28 cellular contexts compared by ENCODE assay signal in genomic region chr1:240526321-240526720, GRCh38.
DNase-seq lines count a peak whose midpoint lies in the region; ATAC-seq and TF ChIP-seq lines count a peak whose summit lies in the region.
"Had no signal": no experiment of that assay in that cellular context is flagged by ENCODE, and none has a peak within 500 bp of the region (broad histone marks: within the 10 kb centered on the region; RNA-seq: fewer than 3 reads in every experiment).

No MANE protein-coding gene starts in this region.

- H2AK5ac ChIP-seq in H9 (ENCODE audit: insufficient read length, low read length) (no peak overlapping the region), neuronal stem cell (ENCODE audit: low read depth, low read length) (no peak overlapping the region)

- TF ChIP-seq CTCF in H9 (conservative IDR thresholded peaks at IDR 0.05) (no peak), breast epithelium (IDR thresholded peaks at IDR 0.05) (no peak)

- H2BK120ac ChIP-seq in H9 (ENCODE audit: low read depth, low read length, poor library complexity, severe bottlenecking) = no peak overlapping the region
- no peak overlapping the region for H2BK120ac ChIP-seq in neuronal stem cell (ENCODE audit: low read depth, low read length)

- WGBS in H9 (ENCODE audit: extremely low coverage, insufficient read length, low lambda C conversion rate) = no CpG with 5 or more reads among the region's 8 CpGs
- no CpG with 5 or more reads among the region's 8 CpGs for WGBS in neuronal stem cell (ENCODE audit: extremely low coverage in 2 of 2, insufficient read length in 2 of 2, insufficient replicate concordance in 1 of 2), 2 donors

- H3K23me2 ChIP-seq in H9 (ENCODE audit: insufficient read length, low read depth, low read length, poor library complexity, severe bottlenecking) = no peaks in the 10 kb centered on the region

- no peaks in the 10 kb centered on the region for H3K79me2 ChIP-seq in H9 (ENCODE audit: insufficient read depth, low read length)

- peaks cover 3 to 7% of the 10 kb centered on the region in 2 experiments; a peak in 3 of 4 replicates for H3K4me1 Mint-ChIP-seq in H9
- H3K4me1 Mint-ChIP-seq: activated CD4-positive, alpha-beta T cell treated with anti-CD3 and anti-CD28 coated beads, Interleukin-2, amount 10 ng/mL, durations not matched to agents 7 days and 5 days; activated naive CD8-positive, alpha-beta T cell treated with anti-CD3 and anti-CD28 coated beads, Interleukin-2, amount 50 U/mL, for 24 hours; CD4-positive, CD25-positive, alpha-beta regulatory T cell; naive thymus-derived CD4-positive, alpha-beta T cell; stimulated activated naive B cell treated with anti-CD40 and anti-IgM and Interleukin-4, amounts not matched to agents 10 μg/mL and 1 μg/mL and 100 μg/mL, for 72 hours had no signal

- no peak overlapping the region for H4K91ac ChIP-seq in H9 (ENCODE audit: insufficient read length, low read depth, low read length)
- H4K91ac ChIP-seq in neuronal stem cell (ENCODE audit: low read depth, low read length, poor library complexity) = no peak overlapping the region

- H3K27ac Mint-ChIP-seq in H9 = no peak overlapping the region
- H3K27ac Mint-ChIP-seq: activated CD4-positive, alpha-beta T cell treated with anti-CD3 and anti-CD28 coated beads, Interleukin-2, amount 10 ng/mL, durations not matched to agents 7 days and 5 days; activated naive CD8-positive, alpha-beta T cell treated with anti-CD3 and anti-CD28 coated beads, Interleukin-2, amount 50 U/mL, for 24 hours; CD4-positive, CD25-positive, alpha-beta regulatory T cell; naive thymus-derived CD4-positive, alpha-beta T cell; stimulated activated naive B cell treated with anti-CD40 and anti-IgM and Interleukin-4, amounts not matched to agents 10 μg/mL and 1 μg/mL and 100 μg/mL, for 72 hours had no signal

- H2BK20ac ChIP-seq in H9 (ENCODE audit: low read depth, low read length, poor library complexity, severe bottlenecking) = no peak overlapping the region

- H3K36me3 ChIP-seq in neuronal stem cell (replicated peaks in 1 of 2; ENCODE audit: control insufficient read depth in 2 of 2, insufficient read depth in 2 of 2, low read length in 2 of 2) (no peaks in the 10 kb centered on the region), breast epithelium (no peaks in the 10 kb centered on the region)
- H3K36me3 ChIP-seq: colonic mucosa, pancreas had no signal

- H3K27me3 Mint-ChIP-seq in H9 (ENCODE audit: low read depth) = no peaks in the 10 kb centered on the region
- H3K27me3 Mint-ChIP-seq: activated CD4-positive, alpha-beta T cell treated with anti-CD3 and anti-CD28 coated beads, Interleukin-2, amount 10 ng/mL, durations not matched to agents 7 days and 5 days; activated naive CD8-positive, alpha-beta T cell treated with anti-CD3 and anti-CD28 coated beads, Interleukin-2, amount 50 U/mL, for 24 hours; brain; CD4-positive, CD25-positive, alpha-beta regulatory T cell; naive thymus-derived CD4-positive, alpha-beta T cell; stimulated activated naive B cell treated with anti-CD40 and anti-IgM and Interleukin-4, amounts not matched to agents 10 μg/mL and 1 μg/mL and 100 μg/mL, for 72 hours had no signal

- no peaks in the 10 kb centered on the region for H3K9me3 Mint-ChIP-seq in H9
- H3K9me3 Mint-ChIP-seq: activated naive CD8-positive, alpha-beta T cell treated with anti-CD3 and anti-CD28 coated beads, Interleukin-2, amount 50 U/mL, for 24 hours; brain; naive thymus-derived CD4-positive, alpha-beta T cell; stimulated activated naive B cell treated with anti-CD40 and anti-IgM and Interleukin-4, amounts not matched to agents 10 μg/mL and 1 μg/mL and 100 μg/mL, for 72 hours had no signal

- H3K36me3 Mint-ChIP-seq in H9 (ENCODE audit: insufficient read depth in 1 of 3, low read depth in 3 of 3) = no peaks in the 10 kb centered on the region
- H3K36me3 Mint-ChIP-seq: brain; CD4-positive, CD25-positive, alpha-beta regulatory T cell; naive thymus-derived CD4-positive, alpha-beta T cell; stimulated activated naive B cell treated with anti-CD40 and anti-IgM and Interleukin-4, amounts not matched to agents 10 μg/mL and 1 μg/mL and 100 μg/mL, for 72 hours had no signal

- no peak overlapping the region for H2AFZ ChIP-seq in H9 (ENCODE audit: low read length)
- H2AFZ ChIP-seq in neuronal stem cell (ENCODE audit: low read length) = no peak overlapping the region

- H3K14ac ChIP-seq in H9 (ENCODE audit: insufficient read depth, low read length) (no peak overlapping the region), neuronal stem cell (ENCODE audit: low read length) (no peak overlapping the region)

- no peak overlapping the region for H4K5ac ChIP-seq in H9 (ENCODE audit: insufficient read length, low read depth, low read length)

- no peak for TF ChIP-seq POLR2A in breast epithelium (IDR thresholded peaks at IDR 0.05)

- H3K23ac ChIP-seq in H9 (ENCODE audit: insufficient read length, low read depth, low read length) = no peak overlapping the region
- H3K23ac ChIP-seq in neuronal stem cell (ENCODE audit: low read depth, low read length, poor library complexity) = no peak overlapping the region

- H3T11ph ChIP-seq in H9 (ENCODE audit: low read length) = no peak overlapping the region

- H3K4me1 ChIP-seq in H9 (ENCODE audit: insufficient read depth, low read length) (no peaks in the 10 kb centered on the region), neuronal stem cell (ENCODE audit: control insufficient read depth in 2 of 2, insufficient read depth in 1 of 2, low read depth in 1 of 2, low read length in 2 of 2) (no peaks in the 10 kb centered on the region), breast epithelium (no peaks in the 10 kb centered on the region)
- H3K4me1 ChIP-seq: colonic mucosa, pancreas, testis had no signal

- intact Hi-C loops in breast epithelium (cut with DNase I; ENCODE audit: low total_unique reads) = no loop called here

- no peak overlapping the region for H2BK15ac ChIP-seq in H9 (ENCODE audit: low read depth, low read length)
- H2BK15ac ChIP-seq in neuronal stem cell (ENCODE audit: low read length) = no peak overlapping the region

- H3K9ac ChIP-seq in H9 (ENCODE audit: extremely low read depth, insufficient read length, low read length) (no peak overlapping the region), neuronal stem cell (ENCODE audit: low read depth, low read length, poor library complexity) (no peak overlapping the region)
- H3K9ac ChIP-seq: KMS-11 had no signal

- H4K8ac ChIP-seq in H9 (replicated peaks; ENCODE audit: insufficient read length, low read depth, low read length) (no peak overlapping the region), neuronal stem cell (ENCODE audit: low read depth, low read length) (no peak overlapping the region)

- DNase-seq in H9 (peak; percentile 40), NCI-H2107 treated with DMSO at 0.1 percent for 48 hours (lab: John Stamatoyannopoulos, UW; ENCODE audit: unreplicated experiment) (peak; percentile 69), fibroblast of gingiva (ENCODE audit: low read depth) (peak; percentile 8), neuronal stem cell (ENCODE audit: low spot score) (peak; percentile 3), breast epithelium (ENCODE audit: low spot score in 2 of 2) (no peak), NOMO-1 (lab: John Stamatoyannopoulos, UW; ENCODE audit: unreplicated experiment in 2 of 2) (no peak), activated T-cell treated with anti-CD3 and anti-CD28 coated beads for 4 hours (no peak)
- DNase-seq: activated CD4-positive, alpha-beta T cell treated with anti-CD3 and anti-CD28 coated beads, Interleukin-2, amount 10 ng/mL, durations not matched to agents 7 days and 5 days; activated CD8-positive, alpha-beta memory T cell treated with anti-CD3 and anti-CD28 coated beads, Interleukin-2, amount 50 U/mL, for 4 hours; activated effector memory CD4-positive, alpha-beta T cell treated with Interleukin-2 at 50 U/mL for 16 hours; activated naive CD8-positive, alpha-beta T cell treated with anti-CD3 and anti-CD28 coated beads, Interleukin-2, amount 50 U/mL, for 24 hours; CD4-positive, CD25-positive, alpha-beta regulatory T cell; colonic mucosa; DMS79; kidney; mammary epithelial cell; naive thymus-derived CD4-positive, alpha-beta T cell; NCI-H526 treated with DMSO at 0.1 percent for 48 hours; pancreas; Right ventricle myocardium superior; stimulated activated CD4-positive, alpha-beta T cell treated with anti-CD3 and anti-CD28 coated beads, Interleukin-2, amount 100 ng/mL, for 24 hours; stimulated activated naive B cell treated with anti-CD40 and anti-IgM and Interleukin-4, amounts not matched to agents 10 μg/mL and 1 μg/mL and 100 μg/mL, for 72 hours; T-helper 1 cell; testis had no signal

- no peak overlapping the region for H3K4me3 ChIP-seq in neuronal stem cell (ENCODE audit: low read length in 2 of 2)
- no peak overlapping the region for H3K4me3 ChIP-seq in breast epithelium
- H3K4me3 ChIP-seq: colonic mucosa, pancreas, skin epidermis, testis had no signal

- H3K4ac ChIP-seq in H9 (ENCODE audit: low read depth, low read length) (no peak overlapping the region), neuronal stem cell (ENCODE audit: low read length) (no peak overlapping the region)

- no peak for ATAC-seq in GM19351 (IDR thresholded peaks at IDR 0.05; ENCODE audit: unreplicated experiment)
- ATAC-seq: activated naive CD8-positive, alpha-beta T cell treated with anti-CD3 and anti-CD28 coated beads, Interleukin-2, amount 50 U/mL, for 24 hours; naive thymus-derived CD4-positive, alpha-beta T cell; pancreas; stimulated activated naive B cell treated with anti-CD40 and anti-IgM and Interleukin-4, amounts not matched to agents 10 μg/mL and 1 μg/mL and 100 μg/mL, for 72 hours had no signal

- no peak overlapping the region for H3K56ac ChIP-seq in H9 (ENCODE audit: insufficient read length, low read depth, low read length)

- no peaks in the 10 kb centered on the region for H3K9me3 ChIP-seq in H9 (ENCODE audit: control insufficient read depth, low read depth, low read length)
- H3K9me3 ChIP-seq in neuronal stem cell (replicated peaks in 1 of 2; ENCODE audit: control insufficient read depth in 2 of 2, insufficient read depth in 1 of 2, low read depth in 1 of 2, low read length in 2 of 2) = no peaks in the 10 kb centered on the region
- H3K9me3 ChIP-seq in breast epithelium = no peaks in the 10 kb centered on the region
- H3K9me3 ChIP-seq: colonic mucosa, pancreas, testis had no signal

- no peak overlapping the region for H3K4me3 Mint-ChIP-seq in H9
- H3K4me3 Mint-ChIP-seq: activated CD4-positive, alpha-beta T cell treated with anti-CD3 and anti-CD28 coated beads, Interleukin-2, amount 10 ng/mL, durations not matched to agents 7 days and 5 days; activated naive CD8-positive, alpha-beta T cell treated with anti-CD3 and anti-CD28 coated beads, Interleukin-2, amount 50 U/mL, for 24 hours; CD4-positive, CD25-positive, alpha-beta regulatory T cell; naive thymus-derived CD4-positive, alpha-beta T cell; stimulated activated naive B cell treated with anti-CD40 and anti-IgM and Interleukin-4, amounts not matched to agents 10 μg/mL and 1 μg/mL and 100 μg/mL, for 72 hours had no signal

- H2BK12ac ChIP-seq in H9 (ENCODE audit: insufficient read length, low read depth, low read length) (no peak overlapping the region), neuronal stem cell (ENCODE audit: low read length) (no peak overlapping the region)

- no peak overlapping the region for H3K4me2 ChIP-seq in H9 (ENCODE audit: insufficient read depth, insufficient read length, low read length)
- H3K4me2 ChIP-seq in neuronal stem cell (ENCODE audit: insufficient read depth, low read length, poor library complexity, severe bottlenecking) = no peak overlapping the region
- H3K4me2 ChIP-seq: KMS-11 had no signal

- no peak overlapping the region for H3K27ac ChIP-seq in H9 (ENCODE audit: insufficient read length, low read depth, low read length)
- no peak overlapping the region for H3K27ac ChIP-seq in neuronal stem cell (replicated peaks; ENCODE audit: low read length)
- H3K27ac ChIP-seq in breast epithelium = no peak overlapping the region
- H3K27ac ChIP-seq: colonic mucosa, KMS-11, pancreas, skin epidermis, testis had no signal

- H3K27me3 ChIP-seq in H9 (ENCODE audit: insufficient read depth, low read length) (no peaks in the 10 kb centered on the region), neuronal stem cell (ENCODE audit: control insufficient read depth in 3 of 3, insufficient read depth in 3 of 3, low read depth in 1 of 3, low read length in 3 of 3) (no peaks in the 10 kb centered on the region), breast epithelium (no peaks in the 10 kb centered on the region)
- H3K27me3 ChIP-seq: colonic mucosa, testis had no signal

- H2BK5ac ChIP-seq in H9 (ENCODE audit: insufficient read length, low read length) = no peak overlapping the region
- H2BK5ac ChIP-seq in neuronal stem cell (ENCODE audit: low read length) = no peak overlapping the region

- H4K20me1 ChIP-seq in H9 (ENCODE audit: control insufficient read depth, insufficient read depth, insufficient read length) = no peaks in the 10 kb centered on the region

- H3K18ac ChIP-seq in H9 (ENCODE audit: insufficient read length, low read depth, low read length) = no peak overlapping the region
- no peak overlapping the region for H3K18ac ChIP-seq in neuronal stem cell (ENCODE audit: low read length)

- no peaks in the 10 kb centered on the region for H3K79me1 ChIP-seq in H9 (ENCODE audit: insufficient read depth, low read depth, low read length, poor library complexity, severe bottlenecking)
- no peaks in the 10 kb centered on the region for H3K79me1 ChIP-seq in neuronal stem cell (ENCODE audit: low read depth, low read length)

Comparison
In these comparisons a context has a peak if more than half of its experiments do, and no peak if none do; other contexts are left out.
1. DNase-seq: peak in H9 (single experiment), NCI-H2107 treated with DMSO at 0.1 percent for 48 hours (single experiment), fibroblast of gingiva (single experiment) and neuronal stem cell (single experiment); none in breast epithelium (0 of 2), NOMO-1 (0 of 2) and activated T-cell treated with anti-CD3 and anti-CD28 coated beads for 4 hours (single experiment).